In the genomic region with DNA sequence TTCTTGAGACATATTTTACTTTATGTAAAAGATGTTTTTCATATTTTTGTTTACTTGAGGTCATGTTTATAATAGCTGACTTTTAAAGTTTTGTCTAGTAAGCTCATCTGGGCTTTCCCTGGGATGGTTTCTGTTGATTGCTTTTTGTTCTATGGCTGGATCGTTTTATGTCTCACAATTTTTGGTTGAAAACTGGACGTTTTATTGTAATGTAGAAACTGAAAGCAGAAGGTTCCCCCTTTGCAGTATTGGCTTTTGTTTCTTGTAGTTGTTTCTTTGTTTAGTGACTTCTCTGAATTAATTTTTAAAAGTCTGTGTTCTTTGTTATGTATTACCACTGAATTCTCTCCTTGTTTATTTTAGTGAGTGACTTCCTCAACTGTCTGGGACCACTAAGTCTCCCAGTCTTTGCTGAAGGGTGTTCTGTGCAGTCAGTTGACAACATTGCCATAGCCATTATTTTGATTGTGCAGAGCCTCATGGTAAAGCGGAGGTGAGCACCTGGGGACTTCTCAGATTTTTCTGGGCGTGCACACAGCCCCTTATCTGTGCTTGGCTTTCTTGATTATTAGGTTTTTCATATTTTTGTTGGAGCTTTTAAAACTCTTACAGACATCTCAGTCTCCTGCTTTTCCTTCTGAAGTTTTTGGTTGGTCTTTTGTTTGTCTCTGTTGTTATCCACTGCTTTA, we compare ENCODE assay signal across 11 cellular contexts. TPM values are rescaled to one million over a fixed set of nuclear protein-coding genes. Genes with fewer than 3 reads are reported as not detected.
DNase-seq lines count a peak whose midpoint lies in the region; ATAC-seq, FAIRE-seq and TF ChIP-seq lines count a peak whose summit lies in the region.
"Had no signal": no experiment of that assay in that cellular context is flagged by ENCODE, and none has a peak within 500 bp of the region (broad histone marks: within the 10 kb centered on the region; RNA-seq: fewer than 3 reads in every experiment).

No MANE protein-coding gene starts in this region.

- peaks cover 18% of the 10 kb centered on the region for H3F3A ChIP-seq in DOHH2 (ENCODE audit: control insufficient read depth, insufficient read depth)

- H3K4me1 ChIP-seq in DOHH2 (ENCODE audit: control insufficient read depth, low read length) (peaks cover 90% of the 10 kb centered on the region), SJSA1 (replicated peaks) (peaks cover 16% of the 10 kb centered on the region), left lung (peaks cover 13 to 26% of the 10 kb centered on the region in 2 donors), kidney (ENCODE audit: control insufficient read depth in 1 of 2, insufficient read depth in 1 of 2, low read depth in 1 of 2, low read length in 2 of 2) (peaks cover 0 to 7% of the 10 kb centered on the region in 2 donors)

- ATAC-seq in GM21576 (IDR thresholded peaks at IDR 0.05; ENCODE audit: unreplicated experiment) (peak; percentile 34), left lung (no peak)

- DNase-seq in SJSA1 (ENCODE audit: low read depth in 1 of 2, low spot score in 2 of 2) (peak in 1 of 2 experiments; percentile 24), left lung (no peak), iPS-NIHi7 (ENCODE audit: extremely low spot score) (no peak), SW 1271 (lab: John Stamatoyannopoulos, UW) (no peak), mesenteric fat pad (ENCODE audit: low spot score) (no peak), kidney (no peak)
- DNase-seq: activated CD4-positive, alpha-beta T cell treated with anti-CD3 and anti-CD28 coated beads for 4 hours; left ventricle myocardium inferior; NCI-H1092 treated with DMSO at 0.1 percent for 48 hours had no signal

- H3K9me3 ChIP-seq in DOHH2 (ENCODE audit: control insufficient read depth, insufficient read depth, low read length) (no peaks in the 10 kb centered on the region), SJSA1 (replicated peaks) (peaks cover 4% of the 10 kb centered on the region), left lung (peaks cover 0 to 4% of the 10 kb centered on the region in 2 donors), kidney (ENCODE audit: control insufficient read depth in 1 of 2, low read length in 2 of 2) (no peaks in the 10 kb centered on the region)

- H3K36me3 ChIP-seq in DOHH2 (ENCODE audit: control insufficient read depth, low read length), result no peaks in the 10 kb centered on the region
- H3K36me3 ChIP-seq in SJSA1, result no peaks in the 10 kb centered on the region
- no peaks in the 10 kb centered on the region for H3K36me3 ChIP-seq in left lung
- no peaks in the 10 kb centered on the region for H3K36me3 ChIP-seq in kidney (ENCODE audit: control insufficient read depth in 1 of 2, insufficient read depth in 2 of 2, low read length in 2 of 2)
- H3K36me3 ChIP-seq: left ventricle myocardium inferior had no signal

- no peak for FAIRE-seq in kidney (lab: Jason Lieb, UNC)

- H3K79me2 ChIP-seq in DOHH2 (ENCODE audit: control insufficient read depth, low read length), result peaks cover 100% of the 10 kb centered on the region

- peaks cover 12% of the 10 kb centered on the region; the same call in 1 of the 2 replicates for H4K20me1 ChIP-seq in DOHH2 (ENCODE audit: control insufficient read depth, insufficient read depth, low read depth, low read length)

- H3K9me2 ChIP-seq in DOHH2 (replicated peaks; ENCODE audit: control insufficient read depth, low read length), result no peaks in the 10 kb centered on the region

- peak overlapping the region; percentile 20 for H3K4me3 ChIP-seq in DOHH2 (ENCODE audit: low read length)
- H3K4me3 ChIP-seq in SJSA1, result peak overlapping the region; percentile 8; the same call in 1 of the 2 replicates
- H3K4me3 ChIP-seq in left lung, result no peak overlapping the region
- no peak overlapping the region for H3K4me3 ChIP-seq in kidney (ENCODE audit: low read length in 2 of 2)
- H3K4me3 ChIP-seq: left ventricle myocardium inferior had no signal

- no peak for TF ChIP-seq CTCF in DOHH2 (IDR thresholded peaks at IDR 0.05; ENCODE audit: low read depth, low read length, poor library complexity, severe bottlenecking)
- no peak for TF ChIP-seq CTCF in left lung (IDR thresholded peaks at IDR 0.05)
- no peak for TF ChIP-seq CTCF in kidney (IDR thresholded peaks at IDR 0.05; ENCODE audit: borderline replicate concordance, extremely low read depth, insufficient read depth)

- H3K27me3 ChIP-seq in DOHH2 (ENCODE audit: control insufficient read depth, low read length), result no peaks in the 10 kb centered on the region
- H3K27me3 ChIP-seq in SJSA1 (replicated peaks), result no peaks in the 10 kb centered on the region
- H3K27me3 ChIP-seq in left lung, result no peaks in the 10 kb centered on the region

- intact Hi-C loops in left lung (cut with DNase I) (no loop called here), kidney (cut with DNase I) (no loop called here)

- H3K9ac ChIP-seq in kidney (ENCODE audit: low read length in 2 of 2), result no peak overlapping the region

- peak overlapping the region; percentile 44 for H3K27ac ChIP-seq in DOHH2 (ENCODE audit: low read depth, low read length)
- peak overlapping the region; percentile 79 for H3K27ac ChIP-seq in SJSA1
- peak overlapping the region; percentile 13 to 18 for H3K27ac ChIP-seq in left lung
- H3K27ac ChIP-seq in kidney (ENCODE audit: low read depth in 2 of 2, low read length in 2 of 2), result no peak overlapping the region
- H3K27ac ChIP-seq: left ventricle myocardium inferior had no signal

- peak overlapping the region; percentile 75 for H3K4me2 ChIP-seq in DOHH2 (ENCODE audit: low read length)

RNA-seq across cellular contexts. Expression of gene KDM6A, which starts 31.0 kb away (rescaled TPM):
- 11.9 and 20.8 TPM in 2 replicates for total RNA-seq in SJSA1 (2014; rRNA removed; shearing (Covaris generic))
- total RNA-seq in left lung (10 to 100 TPM; 21.1 to 34.7 TPM), mesenteric fat pad (28.4 TPM), kidney (40.8 TPM)
- polyA plus RNA-seq in kidney (ENCODE audit: insufficient read depth, low read depth, low replicate concordance), result 7.7 TPM

Comparison
In these comparisons a context has a peak if more than half of its experiments do, and no peak if none do; other contexts are left out.
1. H3K27ac ChIP-seq: peak in DOHH2 (single experiment), SJSA1 (single experiment) and left lung (2 of 2); none in kidney (0 of 2).
2. H3K4me3 ChIP-seq: peak in DOHH2 (single experiment) and SJSA1 (single experiment); none in left lung (0 of 2) and kidney (0 of 2).